8 cellular contexts compared by ENCODE assay signal in genomic region chr5:80487829-80488708, GRCh38. TPM values are rescaled to one million over a fixed set of nuclear protein-coding genes. Genes with fewer than 3 reads are reported as not detected.
A peak's percentile ranks its signal among the peaks of the same experiment; 100 is the strongest.
DNase-seq lines count a peak whose midpoint lies in the region; ATAC-seq and TF ChIP-seq lines count a peak whose summit lies in the region.

FAM151B (plus strand) TSS chr5:80488100; CDS start chr5:80488124, 24 bp downstream.

- H3K4me3 ChIP-seq in LNCaP clone FGC (ENCODE audit: low read depth, low read length) = peak within 1 kb of the TSS; percentile 75
- H3K4me3 ChIP-seq in fibroblast of the aortic adventitia (ENCODE audit: low read depth, low read length) = peak within 1 kb of the TSS; percentile 78

- H3K27ac Mint-ChIP-seq in natural killer cell treated with Interleukin-12 subunit alpha and Interleukin-12 subunit beta and Interleukin-15 and Interleukin-18, amount 100 ng/mL, for 72 hours = no peak within 1 kb of the TSS

- peaks cover under 1% of the 10 kb centered on the region for H3K9me3 Mint-ChIP-seq in natural killer cell treated with Interleukin-12 subunit alpha and Interleukin-12 subunit beta and Interleukin-15 and Interleukin-18, amount 100 ng/mL, for 72 hours

- H3K36me3 Mint-ChIP-seq in natural killer cell treated with Interleukin-12 subunit alpha and Interleukin-12 subunit beta and Interleukin-15 and Interleukin-18, amount 100 ng/mL, for 72 hours = peaks cover 11% of the 10 kb centered on the region

- peak; percentile 83 to 85 for ATAC-seq in natural killer cell treated with Interleukin-12 subunit alpha and Interleukin-12 subunit beta and Interleukin-15 and Interleukin-18, amount 100 ng/mL, for 72 hours

- H3K27me3 Mint-ChIP-seq in natural killer cell treated with Interleukin-12 subunit alpha and Interleukin-12 subunit beta and Interleukin-15 and Interleukin-18, amount 100 ng/mL, for 72 hours = peaks cover 24 to 34% of the 10 kb centered on the region in 2 donors

- peak; percentile 98 for DNase-seq in Daoy (ENCODE audit: low read depth)
- peak; percentile 92 for DNase-seq in H4 (ENCODE audit: low spot score)
- DNase-seq in LNCaP clone FGC (ENCODE audit: low read depth) = peak; percentile 94
- peak; percentile 96 for DNase-seq in RPMI8226
- DNase-seq in activated effector memory CD4-positive, alpha-beta T cell treated with Interleukin-2 at 50 U/mL for 16 hours = peak; percentile 67
- peak; percentile 83 for DNase-seq in fibroblast of the aortic adventitia (ENCODE audit: low read depth)
- peak; percentile 61 for DNase-seq in natural killer cell treated with Interleukin-12 subunit alpha and Interleukin-12 subunit beta and Interleukin-15 and Interleukin-18, amount 100 ng/mL, for 72 hours (ENCODE audit: low spot score)
- peak; percentile 67 for DNase-seq in stimulated activated naive CD4-positive, alpha-beta T cell treated with Interleukin-2 at 50 U/mL for 16 hours (lab: John Stamatoyannopoulos, UW)

- H3K4me3 Mint-ChIP-seq in natural killer cell treated with Interleukin-12 subunit alpha and Interleukin-12 subunit beta and Interleukin-15 and Interleukin-18, amount 100 ng/mL, for 72 hours = peak within 1 kb of the TSS; percentile 70

- TF ChIP-seq CTCF in LNCaP clone FGC (IDR thresholded peaks at IDR 0.05; ENCODE audit: control insufficient read depth, extremely low read depth, insufficient read depth) (peak; percentile 50), fibroblast of the aortic adventitia (IDR thresholded peaks at IDR 0.05; ENCODE audit: insufficient read depth, low read length) (peak; percentile 26)

- peaks cover 7 to 10% of the 10 kb centered on the region in 2 donors for H3K4me1 Mint-ChIP-seq in natural killer cell treated with Interleukin-12 subunit alpha and Interleukin-12 subunit beta and Interleukin-15 and Interleukin-18, amount 100 ng/mL, for 72 hours (ENCODE audit: low read depth in 2 of 2)

RNA-seq across cellular contexts. Expression of gene FAM151B, which starts in this region (rescaled TPM):
- total RNA-seq in Daoy (2014; rRNA removed; shearing (Covaris generic)) = 4.3 and 7.0 TPM in 2 replicates
- 0.55 and 2.4 TPM in 2 replicates for total RNA-seq in H4 (2014; rRNA removed; shearing (Covaris generic))
- total RNA-seq in fibroblast of the aortic adventitia (ENCODE audit: low replicate concordance) = 6.8 and 11.2 TPM in 2 replicates
- under 1 TPM in 1 of 2 donors, not detected in 1; 0.12 TPM for total RNA-seq in natural killer cell treated with Interleukin-12 subunit alpha and Interleukin-12 subunit beta and Interleukin-15 and Interleukin-18, amount 100 ng/mL, for 72 hours

Comparison
In these comparisons a context has a peak if more than half of its experiments do, and no peak if none do; other contexts are left out.
1. Peak in every context shown above with its lines: DNase-seq, ATAC-seq and H3K4me3 ChIP-seq.
2. Peak in DNase-seq and ATAC-seq in natural killer cell treated with Interleukin-12 subunit alpha and Interleukin-12 subunit beta and Interleukin-15 and Interleukin-18, amount 100 ng/mL, for 72 hours; RNA of the gene not detected or under 1 TPM.